Comparison of ENCODE assay signal across 7 cellular contexts in the genomic region with DNA sequence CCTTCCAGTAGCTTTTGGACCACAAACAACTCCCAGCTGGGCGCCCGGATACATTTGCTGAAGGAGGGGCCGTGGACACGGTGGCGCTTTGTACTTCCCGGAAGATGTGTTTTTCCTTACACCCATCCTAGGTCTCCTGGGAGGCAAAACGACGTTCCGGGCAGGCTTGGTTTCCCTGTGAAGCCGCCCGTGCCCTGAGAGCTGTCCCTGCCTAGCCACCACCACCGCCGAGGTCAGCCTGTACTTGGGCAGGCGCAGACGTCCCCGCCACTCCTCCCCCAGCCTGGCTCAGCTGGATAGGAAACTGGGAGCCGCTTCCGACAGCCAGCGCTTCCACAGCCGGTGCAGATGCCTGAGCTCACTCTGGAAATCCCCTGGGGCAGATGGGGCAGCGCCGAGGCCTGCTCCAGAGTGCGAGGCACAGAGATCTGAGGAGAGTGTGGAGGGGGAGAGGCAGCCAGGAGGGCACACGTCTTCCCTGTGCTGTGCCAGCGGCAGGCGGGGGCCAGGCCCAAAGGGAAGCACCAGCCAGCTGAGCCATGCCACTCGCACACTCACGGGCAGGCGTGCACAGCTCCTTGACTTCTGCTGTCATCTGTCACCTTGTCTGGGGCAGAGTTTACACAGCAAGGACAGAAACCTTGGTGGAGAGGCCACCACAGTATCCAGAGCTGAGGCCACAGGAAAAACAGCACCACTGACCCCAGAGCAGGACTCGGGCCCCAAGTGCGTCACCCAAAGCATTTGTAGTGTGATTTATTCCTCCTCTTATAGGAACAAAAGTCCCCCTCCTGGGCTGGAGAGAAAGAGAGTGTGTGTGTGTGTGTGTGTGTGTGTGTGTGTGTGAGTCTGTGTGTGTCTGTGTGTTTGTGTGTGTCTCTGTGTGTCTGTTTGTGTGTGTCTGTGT. TPM values are rescaled to one million over a fixed set of nuclear protein-coding genes. Genes with fewer than 3 reads are reported as not detected.
DNase-seq lines count a peak whose midpoint lies in the region; ATAC-seq and TF ChIP-seq lines count a peak whose summit lies in the region.

No MANE protein-coding gene starts in this region.

- peaks cover 83% of the 10 kb centered on the region for H3K4me1 Mint-ChIP-seq in stimulated activated naive CD8-positive, alpha-beta T cell treated with anti-CD3 and anti-CD28 coated beads, Interleukin-15, amount 100 ng/mL, for 72 hours

- ATAC-seq in left lung = peak; percentile 62
- ATAC-seq in stimulated activated naive CD8-positive, alpha-beta T cell treated with anti-CD3 and anti-CD28 coated beads, Interleukin-15, amount 100 ng/mL, for 72 hours = no peak

- H3K9me3 ChIP-seq in left lung = no peaks in the 10 kb centered on the region

- no peaks in the 10 kb centered on the region for H3K27me3 ChIP-seq in left lung

- H3K27ac ChIP-seq in cingulate gyrus (ENCODE audit: low read depth, low read length) (peak overlapping the region; percentile 82), left lung (peak overlapping the region; percentile 79 to 87)

- peak; percentile 26 for TF ChIP-seq POLR2A in GM18526 (IDR thresholded peaks at IDR 0.05; ENCODE audit: extremely low read depth, insufficient read length)

- no peak overlapping the region for H3K4me3 Mint-ChIP-seq in stimulated activated naive CD8-positive, alpha-beta T cell treated with anti-CD3 and anti-CD28 coated beads, Interleukin-15, amount 100 ng/mL, for 72 hours

- intact Hi-C loops in left lung (cut with DNase I) = no loop called here

- peaks cover 41 to 89% of the 10 kb centered on the region in 2 donors for H3K4me1 ChIP-seq in left lung

- H3K4me3 ChIP-seq in left lung = peak overlapping the region in 1 of 2 donors; percentile 25

- no peaks in the 10 kb centered on the region for H3K9me3 Mint-ChIP-seq in stimulated activated naive CD8-positive, alpha-beta T cell treated with anti-CD3 and anti-CD28 coated beads, Interleukin-15, amount 100 ng/mL, for 72 hours

- DNase-seq in NCI-H82 (lab: John Stamatoyannopoulos, UW) (peak; percentile 96), left lung (peak; percentile 81 to 89), stromal cell of bone marrow (ENCODE audit: low read depth) (peak; percentile 50), NCI-H1436 treated with DMSO at 0.1 percent for 48 hours (lab: John Stamatoyannopoulos, UW) (no peak)
- no peak for DNase-seq in stimulated activated naive CD8-positive, alpha-beta T cell treated with anti-CD3 and anti-CD28 coated beads, Interleukin-15, amount 100 ng/mL, for 72 hours

- H3K27me3 Mint-ChIP-seq in stimulated activated naive CD8-positive, alpha-beta T cell treated with anti-CD3 and anti-CD28 coated beads, Interleukin-15, amount 100 ng/mL, for 72 hours = no peaks in the 10 kb centered on the region

- H3K36me3 ChIP-seq in left lung = peaks cover 0 to 15% of the 10 kb centered on the region in 2 donors

- H3K27ac Mint-ChIP-seq in stimulated activated naive CD8-positive, alpha-beta T cell treated with anti-CD3 and anti-CD28 coated beads, Interleukin-15, amount 100 ng/mL, for 72 hours = peak overlapping the region in 1 of 2 donors; percentile 19

- TF ChIP-seq CTCF in left lung (IDR thresholded peaks at IDR 0.05) = no peak

RNA-seq across cellular contexts. Expression of a gene that starts 3.0 kb away (rescaled TPM):
- 10 to 100 TPM; 24.9 to 61.7 TPM for total RNA-seq in left lung

RNA-seq across cellular contexts. Expression of a gene that starts 30.8 kb away (rescaled TPM):
- not detected for total RNA-seq in left lung

RNA-seq across cellular contexts. Expression of a gene that starts 39.3 kb away (rescaled TPM):
- 10 to 100 TPM; 10.2 to 13.7 TPM for total RNA-seq in left lung

RNA-seq across cellular contexts. Expression of a gene that starts 41.6 kb away (rescaled TPM):
- 1 to 10 TPM; 1.3 to 2.9 TPM for total RNA-seq in left lung

RNA-seq across cellular contexts. Expression of a gene that starts 45.3 kb away (rescaled TPM):
- 10 to 100 TPM; 20.1 to 23.2 TPM for total RNA-seq in left lung

Comparison
In these comparisons a context has a peak if more than half of its experiments do, and no peak if none do; other contexts are left out.
1. DNase-seq: peak in NCI-H82 (single experiment), left lung (2 of 2) and stromal cell of bone marrow (single experiment); none in NCI-H1436 treated with DMSO at 0.1 percent for 48 hours (single experiment) and stimulated activated naive CD8-positive, alpha-beta T cell treated with anti-CD3 and anti-CD28 coated beads, Interleukin-15, amount 100 ng/mL, for 72 hours (0 of 2).